In genomic region chr5:66896207-66896606, GRCh38 we compare ENCODE assay signal across 19 cellular contexts.
A peak's percentile ranks its signal among the peaks of the same experiment; 100 is the strongest.
DNase-seq lines count a peak whose midpoint lies in the region; ATAC-seq and TF ChIP-seq lines count a peak whose summit lies in the region.
"Had no signal": no experiment of that assay in that cellular context is flagged by ENCODE, and none has a peak within 500 bp of the region (broad histone marks: within the 10 kb centered on the region; RNA-seq: fewer than 3 reads in every experiment).

No MANE protein-coding gene starts in this region.

- no peak overlapping the region for H4K12ac ChIP-seq in trophoblast cell (ENCODE audit: low read depth, low read length)

- H3K14ac ChIP-seq in trophoblast cell (ENCODE audit: low read length) = no peak overlapping the region

- H3K4me3 ChIP-seq in cardiac fibroblast (replicated peaks in 1 of 2; ENCODE audit: low read depth in 2 of 2, low read length in 2 of 2) = no peak overlapping the region
- H3K4me3 ChIP-seq in trophoblast cell (ENCODE audit: low read depth, low read length) = no peak overlapping the region
- H3K4me3 ChIP-seq: tibial artery had no signal

- no peak for DNase-seq in activated CD4-positive, CD25-positive, alpha-beta regulatory T cell (lab: John Stamatoyannopoulos, UW)
- DNase-seq in SK-MEL-5 (ENCODE audit: low read depth, low spot score) = peak; percentile 89
- DNase-seq in cardiac fibroblast (ENCODE audit: low read depth in 2 of 2) = peak; percentile 18 to 81
- no peak for DNase-seq in trophoblast cell
- no peak for DNase-seq in sciatic nerve (ENCODE audit: low spot score)
- DNase-seq in NCI-H524 (lab: John Stamatoyannopoulos, UW) = no peak
- DNase-seq: activated CD4-positive, alpha-beta memory T cell treated with anti-CD3 and anti-CD28 coated beads for 36 hours; activated effector memory CD4-positive, alpha-beta T cell treated with Interleukin-2 at 50 U/mL for 16 hours; glutamatergic neuron; H7; immature natural killer cell; KG1; NCI-H1105; SK-N-SH; small intestine; tibial artery had no signal

- no peaks in the 10 kb centered on the region for H3K36me3 ChIP-seq in trophoblast cell (ENCODE audit: control insufficient read depth in 1 of 2, insufficient read depth in 2 of 2, low read length in 2 of 2)
- H3K36me3 ChIP-seq: tibial artery had no signal

- H2AFZ ChIP-seq in trophoblast cell (ENCODE audit: insufficient read depth, low read length, poor library complexity) = no peak overlapping the region

- no peak overlapping the region for H4K91ac ChIP-seq in trophoblast cell (ENCODE audit: low read depth, low read length)

- H3K9me3 ChIP-seq in trophoblast cell (ENCODE audit: insufficient read depth, low read depth, low read length) = no peaks in the 10 kb centered on the region
- H3K9me3 ChIP-seq: SK-N-SH, tibial artery had no signal

- TF ChIP-seq CTCF in cardiac fibroblast (IDR thresholded peaks at IDR 0.05; ENCODE audit: low read depth, low read length) = no peak

- ATAC-seq in activated CD4-positive, CD25-positive, alpha-beta regulatory T cell treated with anti-CD3 and anti-CD28 coated beads, Interleukin-2, amount 50 U/mL, for 24 hours = peak; percentile 80 to 86
- ATAC-seq in HG03520 (IDR thresholded peaks at IDR 0.05; ENCODE audit: unreplicated experiment) (no peak), sciatic nerve (no peak)

- H3K4ac ChIP-seq in trophoblast cell (ENCODE audit: low read depth, low read length) = no peak overlapping the region

- peak overlapping the region; percentile 58 for H2BK12ac ChIP-seq in trophoblast cell (ENCODE audit: low read length)

- H2AK5ac ChIP-seq in trophoblast cell (ENCODE audit: low read length) = no peak overlapping the region

- H2BK120ac ChIP-seq in trophoblast cell (ENCODE audit: insufficient read depth, low read length, poor library complexity) = no peak overlapping the region

- peaks cover under 1 to 8% of the 10 kb centered on the region in 2 experiments for H3K4me1 ChIP-seq in trophoblast cell (ENCODE audit: control insufficient read depth in 1 of 2, insufficient read depth in 2 of 2, low read length in 2 of 2)
- H3K4me1 ChIP-seq: tibial artery had no signal

- no CpG with 5 or more reads among the region's 4 CpGs for WGBS in trophoblast cell (ENCODE audit: extremely low coverage, insufficient coverage, insufficient read length)

- no peak overlapping the region for H2BK5ac ChIP-seq in trophoblast cell (ENCODE audit: low read depth, low read length, poor library complexity)

- H3K79me1 ChIP-seq in trophoblast cell (ENCODE audit: low read length) = peaks cover 5% of the 10 kb centered on the region

- intact Hi-C loops in sciatic nerve (cut with DNase I) = no loop called here

- no peak overlapping the region for H3K4me2 ChIP-seq in trophoblast cell (ENCODE audit: low read length)
- H3K4me2 ChIP-seq: SK-N-SH had no signal

- H4K8ac ChIP-seq in trophoblast cell (ENCODE audit: low read depth, low read length) = no peak overlapping the region

- H3K9ac ChIP-seq in trophoblast cell (ENCODE audit: low read length) = no peak overlapping the region
- H3K9ac ChIP-seq: SK-N-SH had no signal

- no peak overlapping the region for H3K23ac ChIP-seq in trophoblast cell (ENCODE audit: low read length)

- H3K27me3 ChIP-seq in trophoblast cell (ENCODE audit: insufficient read depth, low read length) = no peaks in the 10 kb centered on the region
- H3K27me3 ChIP-seq: tibial artery had no signal

- H3K27ac ChIP-seq in trophoblast cell (ENCODE audit: low read depth, low read length) = no peak overlapping the region
- H3K27ac ChIP-seq: 22Rv1, tibial artery had no signal

- H3K79me2 ChIP-seq in trophoblast cell (ENCODE audit: control insufficient read depth, insufficient read depth, low read length, poor library complexity) = no peaks in the 10 kb centered on the region

- H3K18ac ChIP-seq in trophoblast cell (ENCODE audit: low read length) = no peak overlapping the region

- in situ Hi-C loops in SK-MEL-5 (cut with HindIII; ENCODE audit: low pct_unique_long_range_greater_than_20kb, low sequenced_read_pairs) = no loop called here

Comparison
In these comparisons a context has a peak if more than half of its experiments do, and no peak if none do; other contexts are left out.
1. ATAC-seq: peak in activated CD4-positive, CD25-positive, alpha-beta regulatory T cell treated with anti-CD3 and anti-CD28 coated beads, Interleukin-2, amount 50 U/mL, for 24 hours (2 of 2); none in HG03520 (single experiment) and sciatic nerve (single experiment).
2. DNase-seq: peak in SK-MEL-5 (single experiment) and cardiac fibroblast (2 of 2); none in activated CD4-positive, CD25-positive, alpha-beta regulatory T cell (0 of 4), trophoblast cell (0 of 2), sciatic nerve (single experiment) and NCI-H524 (0 of 2).